ENCODE assay signal across 8 cellular contexts in genomic region chr13:27921421-27921960, GRCh38. TPM values are rescaled to one million over a fixed set of nuclear protein-coding genes. Genes with fewer than 3 reads are reported as not detected.
DNase-seq lines count a peak whose midpoint lies in the region; ATAC-seq, FAIRE-seq and TF ChIP-seq lines count a peak whose summit lies in the region.

No MANE protein-coding gene starts in this region.

- no peak overlapping the region for H2BK20ac ChIP-seq in H1 (ENCODE audit: low read length)

- H3K56ac ChIP-seq in H1 (replicated peaks; ENCODE audit: insufficient read length, low read depth, low read length): no peak overlapping the region

- no peak overlapping the region for H3K4ac ChIP-seq in H1 (replicated peaks; ENCODE audit: insufficient read length, low read depth, low read length)

- H3K4me1 ChIP-seq in CD8-positive, alpha-beta memory T cell (ENCODE audit: insufficient read depth, low read length): peaks cover 13% of the 10 kb centered on the region
- peaks cover 0 to 30% (median 21%) of the 10 kb centered on the region in 4 experiments; a peak in 5 of 7 replicates for H3K4me1 ChIP-seq in H1 (replicated peaks in 1 of 4; ENCODE audit: control insufficient read depth in 3 of 4, insufficient read depth in 4 of 4, low read length in 3 of 4)
- peaks cover 23% of the 10 kb centered on the region for H3K4me1 ChIP-seq in psoas muscle

- H3K23ac ChIP-seq in H1 (ENCODE audit: insufficient read length): no peak overlapping the region

- intact Hi-C loops in psoas muscle (cut with DNase I): no loop called here

- H4K5ac ChIP-seq in H1 (ENCODE audit: insufficient read length, low read depth, low read length): no peak overlapping the region

- no peaks in the 10 kb centered on the region; the same call in 1 of the 2 replicates for H3K23me2 ChIP-seq in H1 (ENCODE audit: low read depth, low read length)

- no peaks in the 10 kb centered on the region for H3K36me3 ChIP-seq in CD8-positive, alpha-beta memory T cell (ENCODE audit: insufficient read depth, low read length)
- peaks cover 0 to 11% (median 0%) of the 10 kb centered on the region in 4 experiments; a peak in 1 of 8 replicates for H3K36me3 ChIP-seq in H1 (ENCODE audit: control insufficient read depth in 2 of 4, insufficient read depth in 4 of 4, low read length in 3 of 4)
- H3K36me3 ChIP-seq in psoas muscle (ENCODE audit: insufficient read depth in 1 of 2, low read depth in 1 of 2): no peaks in the 10 kb centered on the region

- peaks cover 75% of the 10 kb centered on the region in 2 donors for H3K27me3 Mint-ChIP-seq in CD8-positive, alpha-beta memory T cell

- TF ChIP-seq CTCF in H1 (IDR thresholded peaks at IDR 0.05; ENCODE audit: control extremely low read depth in 1 of 3, insufficient read depth in 1 of 3, low read depth in 1 of 3, low read length in 3 of 3): no peak
- TF ChIP-seq CTCF in psoas muscle (IDR thresholded peaks at IDR 0.05): no peak

- TF ChIP-seq EP300 in H1 (IDR thresholded peaks at IDR 0.05; ENCODE audit: borderline replicate concordance in 1 of 2, low read depth in 2 of 2, low read length in 2 of 2): no peak

- FAIRE-seq in H1 (lab: Jason Lieb, UNC): no peak

- H3K9ac ChIP-seq in H1 (replicated peaks in 1 of 4; ENCODE audit: extremely low read depth in 1 of 4, low read depth in 3 of 4, low read length in 3 of 4): no peak overlapping the region

- no peak overlapping the region for H4K91ac ChIP-seq in H1 (replicated peaks; ENCODE audit: insufficient read length, low read length)

- no peak overlapping the region for H3K27ac Mint-ChIP-seq in CD8-positive, alpha-beta memory T cell

- POLR2A ChIA-PET in CD8-positive, alpha-beta memory T cell (lab: Charles Lee): no interaction called here
- POLR2A ChIA-PET in H1 (lab: Charles Lee; ENCODE audit: partially characterized antibody): interaction anchor here (1.1 to 2.2 kb wide), 2 partner anchors 44 to 49 kb away, joined by 5 to 8 read pairs; no protein-coding TSS in a partner anchor

- H3K4me1 Mint-ChIP-seq in CD8-positive, alpha-beta memory T cell: peaks cover 36 to 54% (median 40%) of the 10 kb centered on the region in 3 donors

- H3K79me2 ChIP-seq in H1 (ENCODE audit: control insufficient read depth in 1 of 2, insufficient read depth in 2 of 2, low read length in 2 of 2): no peaks in the 10 kb centered on the region

- 0 out of 2 replicates have a peak overlapping the region, but pooled peaks have one; percentile 29 for H4K8ac ChIP-seq in H1 (ENCODE audit: extremely low read depth, insufficient read depth, low read length)

- no peak overlapping the region for H3K4me3 ChIP-seq in CD8-positive, alpha-beta memory T cell (ENCODE audit: low read length)
- H3K4me3 ChIP-seq in H1 (ENCODE audit: extremely low read depth in 1 of 4, insufficient read depth in 2 of 4, low read depth in 3 of 4, low read length in 4 of 4) (peak overlapping the region in 1 of 4 experiments; percentile 49; a peak in 2 of 8 replicates), psoas muscle (peak overlapping the region; percentile 61)

- no peak for TF ChIP-seq POLR2A in H1 (IDR thresholded peaks at IDR 0.05; ENCODE audit: control extremely low read depth in 1 of 2, low read depth in 2 of 2, low read length in 2 of 2)

- H3K27me3 ChIP-seq in CD8-positive, alpha-beta memory T cell (ENCODE audit: insufficient read depth, low read length, poor library complexity, severe bottlenecking): peaks cover 52% of the 10 kb centered on the region
- H3K27me3 ChIP-seq in H1 (replicated peaks in 1 of 4; ENCODE audit: control insufficient read depth in 3 of 4, extremely low read depth in 1 of 4, insufficient read depth in 3 of 4, low read length in 3 of 4) (peaks cover 98 to 100% (median 100%) of the 10 kb centered on the region in 4 experiments), psoas muscle (ENCODE audit: insufficient read depth in 3 of 3, low read length in 2 of 3) (peaks cover 4 to 98% (median 68%) of the 10 kb centered on the region in 3 donors)

- H2AK5ac ChIP-seq in H1 (ENCODE audit: low read depth, low read length): no peak overlapping the region

- TF ChIP-seq RAD21 in H1 (IDR thresholded peaks at IDR 0.05 in 1 of 2, conservative IDR thresholded peaks at IDR 0.05 in 1 of 2; ENCODE audit: low read depth in 2 of 2, low read length in 2 of 2): no peak

- no peaks in the 10 kb centered on the region for H3K36me3 Mint-ChIP-seq in CD8-positive, alpha-beta memory T cell

- no peaks in the 10 kb centered on the region for H3K79me1 ChIP-seq in H1 (ENCODE audit: low read depth, low read length)

- CTCF ChIA-PET in CD8-positive, alpha-beta memory T cell (lab: Charles Lee): no interaction called here
- CTCF ChIA-PET in H1 (lab: Charles Lee; ENCODE audit: partially characterized antibody): interaction anchor here (1.0 to 3.6 kb wide), 7 partner anchors 32 to 127 kb away, joined by 3 to 17 read pairs (median 4); no protein-coding TSS in a partner anchor

- H3K4me3 Mint-ChIP-seq in CD8-positive, alpha-beta memory T cell: peak overlapping the region in 4 of 7 donors; percentile 24 to 78 (median 68)

- H4K20me1 ChIP-seq in H1 (replicated peaks in 1 of 2; ENCODE audit: control insufficient read depth in 1 of 2, insufficient read depth in 2 of 2, low read length in 2 of 2): peaks cover 25 to 46% of the 10 kb centered on the region in 2 experiments

- H3K4me2 ChIP-seq in H1 (ENCODE audit: insufficient read depth in 1 of 2, low read depth in 2 of 2, low read length in 2 of 2): peak overlapping the region; percentile 34 to 62; a peak in 3 of 4 replicates

- H2BK12ac ChIP-seq in H1 (ENCODE audit: low read depth, low read length): 0 out of 2 replicates have a peak overlapping the region, but pooled peaks have one; percentile 68

- H3K27ac ChIP-seq in CD8-positive, alpha-beta memory T cell (ENCODE audit: low read depth, low read length): no peak overlapping the region
- H3K27ac ChIP-seq in H1 (ENCODE audit: low read depth, low read length): no peak overlapping the region
- no peak overlapping the region for H3K27ac ChIP-seq in psoas muscle

- DNase-seq in CD8-positive, alpha-beta memory T cell: no peak
- DNase-seq in HuH-7.5 (ENCODE audit: low spot score): peak; percentile 40
- DNase-seq in H1 (ENCODE audit: low read depth in 1 of 2, low spot score in 2 of 2): peak in 1 of 2 experiments; percentile 70
- no peak for DNase-seq in psoas muscle
- no peak for DNase-seq in NK-92 (lab: John Stamatoyannopoulos, UW; ENCODE audit: unreplicated experiment)

- no peaks in the 10 kb centered on the region for H3K9me3 ChIP-seq in CD8-positive, alpha-beta memory T cell (ENCODE audit: low read length)
- peaks cover 0 to 1% of the 10 kb centered on the region in 2 experiments; a peak in 1 of 4 replicates for H3K9me3 ChIP-seq in H1 (ENCODE audit: insufficient read depth in 2 of 2, low read depth in 1 of 2, low read length in 1 of 2)
- no peaks in the 10 kb centered on the region for H3K9me3 ChIP-seq in psoas muscle

- H2BK5ac ChIP-seq in H1 (ENCODE audit: low read depth, low read length): no peak overlapping the region

- no peak overlapping the region; the same call in 1 of the 2 replicates for H3K18ac ChIP-seq in H1 (ENCODE audit: extremely low read depth, low read length)

- H2BK15ac ChIP-seq in H1 (ENCODE audit: low read length): no peak overlapping the region

- H2BK120ac ChIP-seq in H1 (replicated peaks; ENCODE audit: low read depth, low read length): no peak overlapping the region

- H2AFZ ChIP-seq in H1 (ENCODE audit: low read length): no peak overlapping the region

- no peak overlapping the region for H3K14ac ChIP-seq in H1 (ENCODE audit: insufficient read length)

- H3K9me3 Mint-ChIP-seq in CD8-positive, alpha-beta memory T cell: peaks cover 0 to 4% (median 0%) of the 10 kb centered on the region in 5 donors

- 10% methylated on average over 37 of the region's 41 CpGs; no CpG with 5 or more reads in 1 of the 2 experiments for WGBS in H1 (ENCODE audit: extremely low coverage in 1 of 2, insufficient coverage in 1 of 2, insufficient read length in 1 of 2, insufficient replicate concordance in 2 of 2, low coverage in 1 of 2, low lambda C conversion rate in 2 of 2, missing lambda C conversion rate in 1 of 2), 2 experiments
- 3 to 6% (median 4%) methylated on average over 38 to 41 of the region's 41 CpGs for WGBS in psoas muscle, 3 donors

- ATAC-seq in psoas muscle: peak in 1 of 4 donors; percentile 29
- no peak for ATAC-seq in HG03159 (IDR thresholded peaks at IDR 0.05; ENCODE audit: unreplicated experiment)
- ATAC-seq in GM21825 (IDR thresholded peaks at IDR 0.05; ENCODE audit: unreplicated experiment): no peak
- ATAC-seq in GM21737 (IDR thresholded peaks at IDR 0.05; ENCODE audit: unreplicated experiment): no peak

TF ChIP-seq in H1, 55 proteins besides CTCF, POLR2A, EP300 and RAD21 (continues in another document):
- TF ChIP-seq NANOG (IDR thresholded peaks at IDR 0.05; ENCODE audit: insufficient read depth, low read depth, low read length, poor library complexity, severe bottlenecking) (no peak), BACH1 (IDR thresholded peaks at IDR 0.05; ENCODE audit: low read length) (no peak), EZH2 (IDR thresholded peaks at IDR 0.05; ENCODE audit: low read depth, low read length, severe bottlenecking) (peak; percentile 83)

RNA-seq across cellular contexts. Expression of gene PDX1, which starts 1.7 kb away (rescaled TPM):
- total RNA-seq in CD8-positive, alpha-beta memory T cell: not detected
- polyA plus RNA-seq in CD8-positive, alpha-beta memory T cell: not detected
- total RNA-seq in H1 (2021; fragmentation: NEBNext Ultra II Directional; extraction: Animal tissue kit (Norgen Biotek cat#: 25700)): not detected in 2 replicates
- polyA plus RNA-seq in H1 (2011; rRNA removed) (not detected in 2 replicates), psoas muscle (not detected)
- polyA plus RNA-seq in H1 (2011; cell fraction: cytosol; rRNA removed): not detected
- not detected for polyA plus RNA-seq in H1 (2011; cell fraction: nucleus; rRNA removed)
- polyA plus RNA-seq in H1 (2012, experiment 1 of 2): not detected in 4 replicates
- polyA plus RNA-seq in H1 (2012, experiment 2 of 2): not detected
- polyA plus RNA-seq in H1 (2013, experiment 1 of 2): not detected
- not detected for polyA plus RNA-seq in H1 (2013, experiment 2 of 2)
- not detected in 2 replicates for polyA minus RNA-seq in H1 (2011; rRNA and poly(A)+ RNA removed)
- polyA minus RNA-seq in H1 (2011; cell fraction: cytosol; rRNA and poly(A)+ RNA removed): not detected
- polyA minus RNA-seq in H1 (2011; cell fraction: nucleus; rRNA and poly(A)+ RNA removed): not detected
- not detected for total RNA-seq in psoas muscle

RNA-seq across cellular contexts. Expression of gene CDX2, which starts 47.6 kb away (rescaled TPM):
- not detected for total RNA-seq in CD8-positive, alpha-beta memory T cell
- not detected for polyA plus RNA-seq in CD8-positive, alpha-beta memory T cell
- total RNA-seq in H1 (2021; fragmentation: NEBNext Ultra II Directional; extraction: Animal tissue kit (Norgen Biotek cat#: 25700)): 0.09 TPM in 1 of 2 replicates, not detected in the other
- polyA plus RNA-seq in H1 (2011; rRNA removed): not detected in 2 replicates
- not detected for polyA plus RNA-seq in H1 (2011; cell fraction: cytosol; rRNA removed)
- polyA plus RNA-seq in H1 (2011; cell fraction: nucleus; rRNA removed): 0.03 TPM
- polyA plus RNA-seq in H1 (2012, experiment 1 of 2): 0.04 to 0.08 TPM (median 0.05 TPM) in 3 of 4 replicates, not detected in the other
- 0.13 TPM for polyA plus RNA-seq in H1 (2012, experiment 2 of 2)
- 0.06 TPM for polyA plus RNA-seq in H1 (2013, experiment 1 of 2)
- polyA plus RNA-seq in H1 (2013, experiment 2 of 2): 0.17 TPM
- 0.06 TPM in 1 of 2 replicates, not detected in the other for polyA minus RNA-seq in H1 (2011; rRNA and poly(A)+ RNA removed)
- not detected for polyA minus RNA-seq in H1 (2011; cell fraction: cytosol; rRNA and poly(A)+ RNA removed)
- polyA minus RNA-seq in H1 (2011; cell fraction: nucleus; rRNA and poly(A)+ RNA removed): not detected
- total RNA-seq in psoas muscle: not detected
- polyA plus RNA-seq in psoas muscle: under 1 TPM in 1 of 3 donors, not detected in 2; 0.03 TPM
